1 cellular context compared by ENCODE assay signal in the genomic region with DNA sequence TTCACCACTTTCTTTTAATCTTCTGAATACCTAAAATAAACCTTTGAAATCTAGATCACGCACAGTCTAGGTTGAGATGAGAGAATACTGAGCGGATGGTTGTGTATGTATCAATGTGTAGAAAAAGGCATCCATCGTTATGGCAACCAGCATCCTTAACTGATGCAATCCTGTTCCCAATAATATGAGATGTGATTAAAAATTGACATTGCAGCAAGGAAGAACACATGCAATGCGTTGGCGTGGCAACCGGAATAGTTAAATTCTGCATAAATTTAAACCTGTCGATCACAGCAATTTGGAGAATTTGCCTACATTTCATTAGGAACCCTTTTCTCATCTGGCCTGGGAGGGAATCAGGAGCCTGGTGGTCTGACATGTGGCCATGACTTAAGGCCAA.
A peak's percentile ranks its signal among the peaks of the same experiment; 100 is the strongest.
TF ChIP-seq lines count a peak whose summit lies in the region.

No MANE protein-coding gene starts in this region.

TF ChIP-seq in K562, 482 proteins besides CTCF, POLR2A, EP300 and RAD21:
- TF ChIP-seq, protein P1, sequence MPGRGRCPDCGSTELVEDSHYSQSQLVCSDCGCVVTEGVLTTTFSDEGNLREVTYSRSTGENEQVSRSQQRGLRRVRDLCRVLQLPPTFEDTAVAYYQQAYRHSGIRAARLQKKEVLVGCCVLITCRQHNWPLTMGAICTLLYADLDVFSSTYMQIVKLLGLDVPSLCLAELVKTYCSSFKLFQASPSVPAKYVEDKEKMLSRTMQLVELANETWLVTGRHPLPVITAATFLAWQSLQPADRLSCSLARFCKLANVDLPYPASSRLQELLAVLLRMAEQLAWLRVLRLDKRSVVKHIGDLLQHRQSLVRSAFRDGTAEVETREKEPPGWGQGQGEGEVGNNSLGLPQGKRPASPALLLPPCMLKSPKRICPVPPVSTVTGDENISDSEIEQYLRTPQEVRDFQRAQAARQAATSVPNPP (IDR thresholded peaks at IDR 0.05; ENCODE audit: borderline replicate concordance, insufficient read depth, insufficient read length): no peak
- TF ChIP-seq CEBPG (CRISPR knock-in tag; IDR thresholded peaks at IDR 0.05): peak; percentile 16; the same call in 1 of the 2 replicates
- no peak for TF ChIP-seq CEBPG (tag; conservative IDR thresholded peaks at IDR 0.05 in 1 of 2, IDR thresholded peaks at IDR 0.05 in 1 of 2)
- no peak for TF ChIP-seq ETS2 (tag; IDR thresholded peaks at IDR 0.05; ENCODE audit: borderline replicate concordance, poor library complexity, severe bottlenecking)
- TF ChIP-seq RFX1 (IDR thresholded peaks at IDR 0.05): peak; percentile 72; the same call in 1 of the 2 replicates
- no peak for TF ChIP-seq CHD4 (IDR thresholded peaks at IDR 0.05; ENCODE audit: insufficient read depth, insufficient replicate concordance, low read depth, low read length, poor library complexity, severe bottlenecking)
- TF ChIP-seq ZKSCAN3 (CRISPR knock-in tag; IDR thresholded peaks at IDR 0.05): no peak
- TF ChIP-seq NELFE (IDR thresholded peaks at IDR 0.05; ENCODE audit: insufficient read depth, insufficient read length): no peak
